In genomic region chr2:239602290-239603282, GRCh38 we compare ENCODE assay signal across 11 cellular contexts.
A peak's percentile ranks its signal among the peaks of the same experiment; 100 is the strongest.
DNase-seq lines count a peak whose midpoint lies in the region; ATAC-seq and TF ChIP-seq lines count a peak whose summit lies in the region.
"Had no signal": no experiment of that assay in that cellular context is flagged by ENCODE, and none has a peak within 500 bp of the region (broad histone marks: within the 10 kb centered on the region; RNA-seq: fewer than 3 reads in every experiment).

No MANE protein-coding gene starts in this region.

- 80% methylated on average over 26 of the region's 30 CpGs for WGBS in esophagus muscularis mucosa
- WGBS in tibial nerve, 2 donors = 68 to 72% methylated on average over 30 of the region's 30 CpGs

- DNase-seq in stimulated activated naive CD8-positive, alpha-beta T cell treated with anti-CD3 and anti-CD28 coated beads, Interleukin-15, Interleukin-2, amounts not matched to agents 100 U/mL and 50 U/mL, for 24 hours = no peak
- no peak for DNase-seq in stimulated activated naive CD8-positive, alpha-beta T cell treated with anti-CD3 and anti-CD28 coated beads, Interleukin-15, amount 100 ng/mL, for 72 hours
- DNase-seq in T-helper 2 cell treated with Interferon-gamma antibody and Interleukin-4, amounts not matched to agents 5 μg/mL and 100 μg/mL, for 36 hours (ENCODE audit: low spot score) = no peak
- DNase-seq in left lobe of liver (ENCODE audit: low spot score) = peak; percentile 28
- no peak for DNase-seq in esophagus muscularis mucosa (ENCODE audit: extremely low spot score)
- DNase-seq in tibial nerve (ENCODE audit: low spot score in 2 of 2) = no peak
- DNase-seq in GOT3 (lab: John Stamatoyannopoulos, UW) = no peak
- DNase-seq: C1 segment of cervical spinal cord, NCI-H1694 treated with DMSO at 0.1 percent for 48 hours had no signal

- intact Hi-C loops in esophagus muscularis mucosa (cut with DNase I) = no loop called here

- H3K27ac Mint-ChIP-seq in stimulated activated naive CD8-positive, alpha-beta T cell treated with anti-CD3 and anti-CD28 coated beads, Interleukin-15, amount 100 ng/mL, for 72 hours = no peak overlapping the region
- H3K27ac Mint-ChIP-seq in T-helper 2 cell treated with Interferon-gamma antibody and Interleukin-4, amounts not matched to agents 5 μg/mL and 100 μg/mL, for 36 hours = peak overlapping the region; percentile 87

- H3K4me3 ChIP-seq in esophagus muscularis mucosa = no peak overlapping the region
- no peak overlapping the region for H3K4me3 ChIP-seq in tibial nerve
- H3K4me3 ChIP-seq: K562 had no signal

- TF ChIP-seq CTCF in esophagus muscularis mucosa (IDR thresholded peaks at IDR 0.05) = no peak
- TF ChIP-seq CTCF in tibial nerve (IDR thresholded peaks at IDR 0.05) = no peak

- TF ChIP-seq EP300 in esophagus muscularis mucosa (IDR thresholded peaks at IDR 0.05) (no peak), tibial nerve (IDR thresholded peaks at IDR 0.05) (no peak)

- no peaks in the 10 kb centered on the region for H3K4me1 ChIP-seq in esophagus muscularis mucosa
- peaks cover 0 to 1% (median 0%) of the 10 kb centered on the region in 4 donors for H3K4me1 ChIP-seq in tibial nerve

- H3K27me3 ChIP-seq in esophagus muscularis mucosa = peaks cover 0 to 11% (median 4%) of the 10 kb centered on the region in 4 donors
- H3K27me3 ChIP-seq in tibial nerve = no peaks in the 10 kb centered on the region

- H3K36me3 ChIP-seq in esophagus muscularis mucosa (no peaks in the 10 kb centered on the region), tibial nerve (no peaks in the 10 kb centered on the region)

- TF ChIP-seq POLR2A in esophagus muscularis mucosa (IDR thresholded peaks at IDR 0.05; ENCODE audit: low read depth) = no peak
- no peak for TF ChIP-seq POLR2A in tibial nerve (IDR thresholded peaks at IDR 0.05)

- no peaks in the 10 kb centered on the region for H3K9me3 Mint-ChIP-seq in stimulated activated naive CD8-positive, alpha-beta T cell treated with anti-CD3 and anti-CD28 coated beads, Interleukin-15, amount 100 ng/mL, for 72 hours
- no peaks in the 10 kb centered on the region for H3K9me3 Mint-ChIP-seq in T-helper 2 cell treated with Interferon-gamma antibody and Interleukin-4, amounts not matched to agents 5 μg/mL and 100 μg/mL, for 36 hours

- no peak overlapping the region for H3K4me3 Mint-ChIP-seq in stimulated activated naive CD8-positive, alpha-beta T cell treated with anti-CD3 and anti-CD28 coated beads, Interleukin-15, amount 100 ng/mL, for 72 hours
- peak overlapping the region; percentile 32 for H3K4me3 Mint-ChIP-seq in T-helper 2 cell treated with Interferon-gamma antibody and Interleukin-4, amounts not matched to agents 5 μg/mL and 100 μg/mL, for 36 hours

- peaks cover 1% of the 10 kb centered on the region for H3K36me3 Mint-ChIP-seq in T-helper 2 cell treated with Interferon-gamma antibody and Interleukin-4, amounts not matched to agents 5 μg/mL and 100 μg/mL, for 36 hours (ENCODE audit: low read depth)

- H3K27me3 Mint-ChIP-seq in stimulated activated naive CD8-positive, alpha-beta T cell treated with anti-CD3 and anti-CD28 coated beads, Interleukin-15, amount 100 ng/mL, for 72 hours = peaks cover 44% of the 10 kb centered on the region
- peaks cover 29% of the 10 kb centered on the region for H3K27me3 Mint-ChIP-seq in T-helper 2 cell treated with Interferon-gamma antibody and Interleukin-4, amounts not matched to agents 5 μg/mL and 100 μg/mL, for 36 hours (ENCODE audit: low read depth)

- no peaks in the 10 kb centered on the region for H3K4me1 Mint-ChIP-seq in stimulated activated naive CD8-positive, alpha-beta T cell treated with anti-CD3 and anti-CD28 coated beads, Interleukin-15, amount 100 ng/mL, for 72 hours
- H3K4me1 Mint-ChIP-seq in T-helper 2 cell treated with Interferon-gamma antibody and Interleukin-4, amounts not matched to agents 5 μg/mL and 100 μg/mL, for 36 hours (ENCODE audit: low read depth) = peaks cover 11% of the 10 kb centered on the region

- H3K9me3 ChIP-seq in esophagus muscularis mucosa (peaks cover 0 to 5% (median 2%) of the 10 kb centered on the region in 4 donors), tibial nerve (no peaks in the 10 kb centered on the region)

- ATAC-seq in stimulated activated naive CD8-positive, alpha-beta T cell treated with anti-CD3 and anti-CD28 coated beads, Interleukin-15, Interleukin-2, amounts not matched to agents 100 U/mL and 50 U/mL, for 24 hours = peak; percentile 21
- ATAC-seq in stimulated activated naive CD8-positive, alpha-beta T cell treated with anti-CD3 and anti-CD28 coated beads, Interleukin-15, amount 100 ng/mL, for 72 hours = no peak
- ATAC-seq in left lobe of liver = no peak
- no peak for ATAC-seq in GM18870 (IDR thresholded peaks at IDR 0.05; ENCODE audit: unreplicated experiment)
- ATAC-seq: K562 had no signal

- no peak overlapping the region for H3K27ac ChIP-seq in esophagus muscularis mucosa (replicated peaks in 1 of 4)
- H3K27ac ChIP-seq in tibial nerve = no peak overlapping the region
